Comparison of ENCODE assay signal across 17 cellular contexts in genomic region chr4:185599151-185599648, GRCh38.
"Had no signal": no experiment of that assay in that cellular context is flagged by ENCODE, and none has a peak within 500 bp of the region (broad histone marks: within the 10 kb centered on the region; RNA-seq: fewer than 3 reads in every experiment).

No MANE protein-coding gene starts in this region.

- DNase-seq: activated CD4-positive, CD25-positive, alpha-beta regulatory T cell; activated naive CD4-positive, alpha-beta T cell treated with Interleukin-2 at 50 U/mL for 16 hours; activated naive CD8-positive, alpha-beta T cell treated with anti-CD3 and anti-CD28 coated beads, Interleukin-2, amount 50 U/mL, for 24 hours; activated T-cell treated with anti-CD3 and anti-CD28 coated beads for 4 hours; foreskin melanocyte; left colon; mucosa of descending colon; naive thymus-derived CD8-positive, alpha-beta T cell; retina; stimulated activated CD4-positive, alpha-beta T cell treated with anti-CD3 and anti-CD28 coated beads, Interleukin-4, amount 100 ng/mL, for 4 hours; stimulated activated CD8-positive, alpha-beta memory T cell treated with anti-CD3 and anti-CD28 coated beads, Interleukin-4, amount 100 ng/mL, for 48 hours; stimulated activated naive CD4-positive, alpha-beta T cell treated with Interleukin-2 at 50 U/mL for 16 hours; SW 1271 had no signal

- H3K4me1 ChIP-seq: uterus had no signal

- H3K9me3 Mint-ChIP-seq: activated naive CD8-positive, alpha-beta T cell treated with anti-CD3 and anti-CD28 coated beads, Interleukin-2, amount 50 U/mL, for 24 hours; activated T-helper 17 cell treated with anti-CD3 and anti-CD28 coated beads, Interleukin-2, amount 50 U/mL, for 72 hours had no signal

- H3K27ac ChIP-seq: skin epidermis, uterus had no signal

- H3K27ac Mint-ChIP-seq: activated naive CD8-positive, alpha-beta T cell treated with anti-CD3 and anti-CD28 coated beads, Interleukin-2, amount 50 U/mL, for 24 hours; activated T-helper 17 cell treated with anti-CD3 and anti-CD28 coated beads, Interleukin-2, amount 50 U/mL, for 72 hours had no signal

- H3K36me3 ChIP-seq: uterus had no signal

- H3K27me3 ChIP-seq: uterus had no signal

- H3K4me1 Mint-ChIP-seq: activated naive CD8-positive, alpha-beta T cell treated with anti-CD3 and anti-CD28 coated beads, Interleukin-2, amount 50 U/mL, for 24 hours; activated T-helper 17 cell treated with anti-CD3 and anti-CD28 coated beads, Interleukin-2, amount 50 U/mL, for 72 hours; naive thymus-derived CD8-positive, alpha-beta T cell had no signal

- H3K9me3 ChIP-seq: mucosa of descending colon, uterus had no signal

- H3K4me3 Mint-ChIP-seq: activated naive CD8-positive, alpha-beta T cell treated with anti-CD3 and anti-CD28 coated beads, Interleukin-2, amount 50 U/mL, for 24 hours; activated T-helper 17 cell treated with anti-CD3 and anti-CD28 coated beads, Interleukin-2, amount 50 U/mL, for 72 hours; naive thymus-derived CD8-positive, alpha-beta T cell had no signal

- H3K4me3 ChIP-seq: mucosa of descending colon, skin epidermis, uterus had no signal

- ATAC-seq: activated naive CD8-positive, alpha-beta T cell treated with anti-CD3 and anti-CD28 coated beads, Interleukin-2, amount 50 U/mL, for 24 hours; activated T-helper 17 cell treated with anti-CD3 and anti-CD28 coated beads, Interleukin-2, amount 50 U/mL, for 72 hours; esophagus mucosa; left colon; mucosa of descending colon; naive thymus-derived CD8-positive, alpha-beta T cell had no signal

- H3K36me3 Mint-ChIP-seq: naive thymus-derived CD8-positive, alpha-beta T cell had no signal
